Comparison of ENCODE assay signal across 9 cellular contexts in the genomic region with DNA sequence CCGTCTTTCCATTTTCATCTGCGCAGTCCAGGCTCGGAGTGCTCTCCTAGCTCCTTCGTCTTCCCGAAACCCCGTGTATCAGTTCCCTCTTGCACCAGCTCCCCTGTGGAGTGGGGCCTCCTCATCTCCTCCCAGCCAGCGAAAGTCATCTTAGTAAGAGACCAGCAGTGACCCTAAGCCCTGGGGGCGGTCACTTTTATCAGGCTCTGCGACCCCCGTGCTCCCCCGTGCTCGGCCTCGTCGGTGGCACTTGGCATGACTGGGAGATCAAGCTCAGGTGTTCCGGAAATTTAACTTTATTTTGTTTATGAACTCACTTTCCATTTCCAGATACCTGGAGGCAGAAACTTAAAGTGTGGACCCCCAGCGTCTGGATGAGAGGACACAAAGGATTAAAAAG.
DNase-seq lines count a peak whose midpoint lies in the region; ATAC-seq and TF ChIP-seq lines count a peak whose summit lies in the region.
"Had no signal": no experiment of that assay in that cellular context is flagged by ENCODE, and none has a peak within 500 bp of the region (broad histone marks: within the 10 kb centered on the region; RNA-seq: fewer than 3 reads in every experiment).

No MANE protein-coding gene starts in this region.

- H3K27me3 Mint-ChIP-seq in dendritic cell treated with granulocyte-macrophage colony-stimulating factor and Interleukin-4, amounts not matched to agents 40 ng/mL and 50 ng/mL, for 4 days: peaks cover 18% of the 10 kb centered on the region
- peaks cover 31% of the 10 kb centered on the region for H3K27me3 Mint-ChIP-seq in nephron (ENCODE audit: low read depth)

- no peaks in the 10 kb centered on the region for H3K9me3 Mint-ChIP-seq in dendritic cell treated with granulocyte-macrophage colony-stimulating factor and Interleukin-4, amounts not matched to agents 40 ng/mL and 50 ng/mL, for 4 days
- H3K9me3 Mint-ChIP-seq in nephron: peaks cover 23% of the 10 kb centered on the region

- TF ChIP-seq CTCF in HL-60 (IDR thresholded peaks at IDR 0.05; ENCODE audit: insufficient read depth, low read length) (no peak), nephron (IDR thresholded peaks at IDR 0.05; ENCODE audit: unreplicated experiment in 3 of 3) (no peak)

- no peaks in the 10 kb centered on the region for H3K79me2 ChIP-seq in ACC112 (ENCODE audit: control insufficient read depth, insufficient read depth, low read length, unreplicated experiment)

- intact Hi-C loops in dendritic cell treated with granulocyte-macrophage colony-stimulating factor and Interleukin-4, amounts not matched to agents 40 ng/mL and 50 ng/mL, for 4 days (cut with micrococcal nuclease): no loop called here

- H3K36me3 ChIP-seq in ACC112 (ENCODE audit: insufficient read depth, low read length): no peaks in the 10 kb centered on the region

- H3K4me3 ChIP-seq in ACC112 (ENCODE audit: low read depth, low read length): peak overlapping the region; percentile 61; the same call in 1 of the 2 replicates
- H3K4me3 ChIP-seq in HL-60 (replicated peaks; ENCODE audit: insufficient read depth, low read length): peak overlapping the region; percentile 18

- DNase-seq in HL-60 (ENCODE audit: low read depth in 1 of 2, low spot score in 1 of 2) (no peak), NCI-H748 treated with DMSO at 0.1 percent for 48 hours (lab: John Stamatoyannopoulos, UW) (no peak)
- DNase-seq: NCI-H1048 had no signal

- no peak overlapping the region for H3K27ac Mint-ChIP-seq in dendritic cell treated with granulocyte-macrophage colony-stimulating factor and Interleukin-4, amounts not matched to agents 40 ng/mL and 50 ng/mL, for 4 days
- H3K27ac Mint-ChIP-seq in nephron: no peak overlapping the region

- H3K36me3 Mint-ChIP-seq in dendritic cell treated with granulocyte-macrophage colony-stimulating factor and Interleukin-4, amounts not matched to agents 40 ng/mL and 50 ng/mL, for 4 days (ENCODE audit: low read depth): no peaks in the 10 kb centered on the region
- H3K36me3 Mint-ChIP-seq in nephron (ENCODE audit: low read depth): peaks cover 10% of the 10 kb centered on the region

- H2AFZ ChIP-seq in ACC112 (ENCODE audit: low read length, unreplicated experiment): no peak overlapping the region

- peaks cover 30% of the 10 kb centered on the region for H3K4me1 Mint-ChIP-seq in dendritic cell treated with granulocyte-macrophage colony-stimulating factor and Interleukin-4, amounts not matched to agents 40 ng/mL and 50 ng/mL, for 4 days (ENCODE audit: low read depth)
- H3K4me1 Mint-ChIP-seq in nephron: peaks cover 10% of the 10 kb centered on the region

- H3K4me1 ChIP-seq in ACC112 (ENCODE audit: control insufficient read depth, insufficient read depth, low read length, unreplicated experiment): no peaks in the 10 kb centered on the region

- no peak for ATAC-seq in GM21423 (IDR thresholded peaks at IDR 0.05; ENCODE audit: unreplicated experiment)
- no peak for ATAC-seq in HG03565 (IDR thresholded peaks at IDR 0.05; ENCODE audit: unreplicated experiment)
- ATAC-seq in GM19351 (IDR thresholded peaks at IDR 0.05; ENCODE audit: unreplicated experiment): no peak

- H3K4me3 Mint-ChIP-seq in dendritic cell treated with granulocyte-macrophage colony-stimulating factor and Interleukin-4, amounts not matched to agents 40 ng/mL and 50 ng/mL, for 4 days: peak overlapping the region; percentile 66
- H3K4me3 Mint-ChIP-seq in nephron: peak overlapping the region in 2 of 3 experiments; percentile 7 to 30

- H3K27ac ChIP-seq in ACC112 (ENCODE audit: low read depth, low read length): no peak overlapping the region
- no peak overlapping the region for H3K27ac ChIP-seq in HL-60 (replicated peaks)

- H3K27me3 ChIP-seq in ACC112 (ENCODE audit: insufficient read depth, low read length) (peaks cover 16% of the 10 kb centered on the region; the same call in 1 of the 2 replicates), HL-60 (ENCODE audit: insufficient read depth, poor library complexity, severe bottlenecking) (no peaks in the 10 kb centered on the region)
